Comparison of ENCODE assay signal across 8 cellular contexts in genomic region chr18:74291771-74292540, GRCh38. TPM values are rescaled to one million over a fixed set of nuclear protein-coding genes. Genes with fewer than 3 reads are reported as not detected.
DNase-seq lines count a peak whose midpoint lies in the region; ATAC-seq and TF ChIP-seq lines count a peak whose summit lies in the region.

CYB5A (minus strand) TSS chr18:74291963; CDS start chr18:74291875, 88 bp downstream.

- POLR2A ChIA-PET in BJ (lab: Charles Lee): no interaction called here

- CTCF ChIA-PET in BJ (lab: Yijun Ruan, JAX): no interaction called here

- H3K36me3 ChIP-seq in BJ (ENCODE audit: control insufficient read depth, insufficient read depth, low read length) (no peaks in the 10 kb centered on the region), lung (ENCODE audit: control insufficient read depth in 2 of 2, insufficient read depth in 2 of 2, low read length in 2 of 2) (no peaks in the 10 kb centered on the region)

- 0 to 1% methylated on average over 68 of the region's 68 CpGs for WGBS in lung, 2 donors

- ATAC-seq in HG03460 (IDR thresholded peaks at IDR 0.05; ENCODE audit: unreplicated experiment): peak; percentile 99
- peak; percentile 98 for ATAC-seq in lung (ENCODE audit: insufficient read depth, low FRiP score)

- DNase-seq in BJ (ENCODE audit: low read depth) (peak; percentile 60), GM19238 (ENCODE audit: insufficient read length, low spot score) (peak; percentile 97), NCI-H774 (lab: John Stamatoyannopoulos, UW) (peak; percentile 97), lung (ENCODE audit: low spot score) (peak; percentile 99)
- DNase-seq in activated CD8-positive, alpha-beta memory T cell treated with anti-CD3 and anti-CD28 coated beads for 1 hour (ENCODE audit: extremely low read depth in 1 of 2, low read depth in 1 of 2): peak; percentile 98
- DNase-seq in effector CD4-positive, alpha-beta T cell: peak; percentile 99
- DNase-seq in stimulated activated CD4-positive, alpha-beta T cell treated with anti-CD3 and anti-CD28 coated beads, TNF-alpha, amount 100 ng/mL, for 4 hours (ENCODE audit: low read depth in 3 of 3): peak; percentile 97 to 99 (median 98)

- TF ChIP-seq CTCF in BJ (IDR thresholded peaks at IDR 0.05; ENCODE audit: insufficient read depth, low read depth, low read length) (no peak), lung (IDR thresholded peaks at IDR 0.05; ENCODE audit: control extremely low read depth, extremely low read depth) (no peak)

- no peaks in the 10 kb centered on the region for H3K27me3 ChIP-seq in BJ (ENCODE audit: control insufficient read depth, insufficient read depth, low read length)
- no peaks in the 10 kb centered on the region for H3K27me3 ChIP-seq in lung (ENCODE audit: control insufficient read depth, insufficient read depth)

- peaks cover 0 to 3% of the 10 kb centered on the region in 2 donors for H3K4me1 ChIP-seq in lung (ENCODE audit: control insufficient read depth in 2 of 2, insufficient read depth in 2 of 2, low read length in 2 of 2)

- H3K4me3 ChIP-seq in BJ (ENCODE audit: low read depth, low read length) (peak within 1 kb of the TSS; percentile 76), lung (peak within 1 kb of the TSS; percentile 90)

- no peaks in the 10 kb centered on the region for H3K9me3 ChIP-seq in lung (ENCODE audit: control insufficient read depth in 2 of 2, insufficient read depth in 1 of 2, low read length in 1 of 2)

- H3K27ac ChIP-seq in lung (ENCODE audit: low read depth in 1 of 2, low read length in 1 of 2): peak within 1 kb of the TSS; percentile 21 to 84

RNA-seq across cellular contexts. Expression of gene CYB5A, which starts in this region (rescaled TPM):
- polyA plus RNA-seq in BJ (2011; rRNA removed) (66.0 and 86.5 TPM in 2 replicates), lung (100 to 1,000 TPM; 408 to 853 TPM)
- polyA minus RNA-seq in BJ (2011; rRNA and poly(A)+ RNA removed): 18.3 and 19.0 TPM in 2 replicates
- 100 to 1,000 TPM; 516 to 527 TPM for total RNA-seq in lung

Comparison
In these comparisons a context has a peak if more than half of its experiments do, and no peak if none do; other contexts are left out.
1. Peak in every context shown above with its lines: DNase-seq, ATAC-seq, H3K4me3 ChIP-seq and H3K27ac ChIP-seq.